18 cellular contexts compared by ENCODE assay signal in the genomic region with DNA sequence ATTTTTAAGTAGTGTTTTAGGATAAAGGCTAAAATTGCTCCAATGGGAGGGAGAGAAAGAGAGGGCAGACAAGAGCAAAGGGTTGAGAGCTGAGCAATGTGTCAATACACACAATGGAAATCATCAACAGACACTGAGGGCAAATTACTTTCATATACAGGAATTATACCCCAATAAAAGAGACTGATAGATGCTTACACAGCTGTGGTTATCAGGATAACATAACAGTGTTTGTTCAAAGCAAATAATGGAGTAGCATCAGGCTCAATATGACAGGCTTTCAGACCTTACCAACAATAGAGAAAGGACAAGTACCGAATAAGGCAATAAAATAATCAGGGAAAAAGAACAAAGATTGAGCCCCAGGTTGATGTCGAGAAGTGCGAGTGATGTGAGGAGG. TPM values are rescaled to one million over a fixed set of nuclear protein-coding genes. Genes with fewer than 3 reads are reported as not detected.
"Had no signal": no experiment of that assay in that cellular context is flagged by ENCODE, and none has a peak within 500 bp of the region (broad histone marks: within the 10 kb centered on the region; RNA-seq: fewer than 3 reads in every experiment).

No MANE protein-coding gene starts in this region.

- H3K4me3 ChIP-seq: ascending aorta, colonic mucosa, ovary, psoas muscle, thyroid gland had no signal

- H3K27me3 ChIP-seq: ascending aorta, colonic mucosa, ovary, thyroid gland had no signal

- H3K4me1 ChIP-seq: ascending aorta, colonic mucosa, psoas muscle, thyroid gland had no signal

- DNase-seq: activated CD4-positive, alpha-beta T cell treated with anti-CD3 and anti-CD28 coated beads, Interleukin-2, amount 50 U/mL, for 4 hours; activated effector memory CD4-positive, alpha-beta T cell treated with anti-CD3 and anti-CD28 coated beads, Interleukin-2, amount 50 U/mL, for 16 hours; activated T-cell treated with anti-CD3 and anti-CD28 coated beads, Interleukin-2, amount 50 U/mL, for 72 hours; colonic mucosa; erythroblast; foreskin melanocyte; left ventricle myocardium superior; naive thymus-derived CD4-positive, alpha-beta T cell; ovary; psoas muscle; right cardiac atrium; stimulated activated CD4-positive, alpha-beta T cell treated with anti-CD3 and anti-CD28 coated beads, Interleukin-2, amount 100 ng/mL, for 24 hours; stimulated activated naive CD4-positive, alpha-beta T cell treated with Interleukin-2 at 50 U/mL for 16 hours; thyroid gland; WERI-Rb-1 had no signal

- H3K9me3 ChIP-seq: ascending aorta, colonic mucosa, ovary, psoas muscle, thyroid gland had no signal

- H3K36me3 ChIP-seq: ascending aorta, colonic mucosa, ovary, thyroid gland, WERI-Rb-1 had no signal

- H3K27ac ChIP-seq: ascending aorta, colonic mucosa, ovary, psoas muscle, thyroid gland, WERI-Rb-1 had no signal

- ATAC-seq: activated T-cell treated with anti-CD3 and anti-CD28 coated beads, Interleukin-2, amount 50 U/mL, for 72 hours; left ventricle myocardium superior; naive thymus-derived CD4-positive, alpha-beta T cell; psoas muscle; right cardiac atrium had no signal

RNA-seq across cellular contexts. Expression of a gene that starts 53.4 kb away (rescaled TPM):
- total RNA-seq: activated CD8-positive, alpha-beta memory T cell treated with anti-CD3 and anti-CD28 coated beads for 36 hours; kidney epithelial cell; naive thymus-derived CD4-positive, alpha-beta T cell had no signal
- polyA plus RNA-seq: naive thymus-derived CD4-positive, alpha-beta T cell had no signal
